Comparison of ENCODE assay signal across 23 cellular contexts in the genomic region with DNA sequence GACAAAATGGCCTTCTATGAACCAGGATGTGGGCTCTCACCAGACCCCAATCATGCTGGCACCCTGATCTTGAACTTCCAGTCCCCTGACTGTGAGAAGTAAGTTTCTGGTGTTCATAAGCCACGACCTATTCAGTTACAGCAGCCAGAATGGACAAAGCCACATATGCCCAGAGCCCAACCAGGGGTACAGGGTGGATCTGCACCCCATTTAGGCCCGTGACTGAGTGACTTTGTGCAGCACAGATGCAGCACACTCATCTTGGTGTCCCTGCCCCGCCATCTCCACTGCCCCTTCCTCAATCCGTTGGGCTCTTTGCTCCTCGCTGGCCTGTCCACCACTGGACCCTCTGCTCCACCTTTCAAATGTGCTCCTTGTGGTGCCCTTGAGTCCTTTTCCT.
"Had no signal": no experiment of that assay in that cellular context is flagged by ENCODE, and none has a peak within 500 bp of the region (broad histone marks: within the 10 kb centered on the region; RNA-seq: fewer than 3 reads in every experiment).

No MANE protein-coding gene starts in this region.

- H3K4me1 ChIP-seq: heart right ventricle, lower lobe of right lung, neural progenitor cell, right atrium auricular region, right lobe of liver, tibial nerve, uterus had no signal

- H3K36me3 ChIP-seq: heart right ventricle, lower lobe of right lung, neural progenitor cell, neutrophil, ovary, right atrium auricular region, right lobe of liver, tibial nerve, uterus had no signal

- H3K79me2 ChIP-seq: hepatocyte had no signal

- H3K27ac Mint-ChIP-seq: nephron; neural progenitor cell; progenitor cell of endocrine pancreas; stimulated activated effector memory CD8-positive, alpha-beta T cell treated with anti-CD3 and anti-CD28 coated beads, Interleukin-12 subunit alpha, Interleukin-12 subunit beta, amount 100 ng/mL, for 72 hours; stimulated activated naive CD8-positive, alpha-beta T cell treated with anti-CD3 and anti-CD28 coated beads, Interleukin-15, Interleukin-2, amounts not matched to agents 100 ng/mL and 50 ng/mL, for 24 hours; type B pancreatic cell had no signal

- H3K36me3 Mint-ChIP-seq: naive thymus-derived CD8-positive, alpha-beta T cell; stimulated activated effector memory CD8-positive, alpha-beta T cell treated with anti-CD3 and anti-CD28 coated beads, Interleukin-12 subunit alpha, Interleukin-12 subunit beta, amount 100 ng/mL, for 72 hours; type B pancreatic cell had no signal

- H3K9ac ChIP-seq: neural progenitor cell had no signal

- H3K4me1 Mint-ChIP-seq: naive thymus-derived CD8-positive, alpha-beta T cell; nephron; stimulated activated effector memory CD8-positive, alpha-beta T cell treated with anti-CD3 and anti-CD28 coated beads, Interleukin-12 subunit alpha, Interleukin-12 subunit beta, amount 100 ng/mL, for 72 hours had no signal

- H3K4me3 Mint-ChIP-seq: naive thymus-derived CD8-positive, alpha-beta T cell; nephron; neural progenitor cell; stimulated activated effector memory CD8-positive, alpha-beta T cell treated with anti-CD3 and anti-CD28 coated beads, Interleukin-12 subunit alpha, Interleukin-12 subunit beta, amount 100 ng/mL, for 72 hours; stimulated activated naive CD8-positive, alpha-beta T cell treated with anti-CD3 and anti-CD28 coated beads, Interleukin-15, Interleukin-2, amounts not matched to agents 100 ng/mL and 50 ng/mL, for 24 hours; type B pancreatic cell had no signal

- H3K9me3 ChIP-seq: heart right ventricle, lower lobe of right lung, neutrophil, ovary, right atrium auricular region, right lobe of liver, tibial nerve, uterus had no signal

- DNase-seq: heart right ventricle; lower lobe of right lung; mammary epithelial cell; mesenchymal stem cell; naive thymus-derived CD8-positive, alpha-beta T cell; occipital lobe; ovary; right lobe of liver; stimulated activated CD4-positive, alpha-beta T cell treated with anti-CD3 and anti-CD28 coated beads, Interleukin-1b, Interleukin-23, amount 100 ng/mL, for 48 hours; stimulated activated CD4-positive, alpha-beta T cell treated with anti-CD3 and anti-CD28 coated beads, Interleukin-2, amount 100 ng/mL, for 48 hours; stimulated activated naive CD4-positive, alpha-beta T cell; uterus had no signal

- ATAC-seq: heart right ventricle; lower lobe of right lung; naive thymus-derived CD8-positive, alpha-beta T cell; right lobe of liver; stimulated activated effector memory CD8-positive, alpha-beta T cell treated with anti-CD3 and anti-CD28 coated beads, Interleukin-12 subunit alpha, Interleukin-12 subunit beta, amount 100 ng/mL, for 72 hours had no signal

- H3K27me3 ChIP-seq: heart right ventricle, hepatocyte, neural progenitor cell, neutrophil, ovary, right atrium auricular region, right lobe of liver, tibial nerve, uterus had no signal

- H3K9me3 Mint-ChIP-seq: stimulated activated effector memory CD8-positive, alpha-beta T cell treated with anti-CD3 and anti-CD28 coated beads, Interleukin-12 subunit alpha, Interleukin-12 subunit beta, amount 100 ng/mL, for 72 hours; stimulated activated naive CD8-positive, alpha-beta T cell treated with anti-CD3 and anti-CD28 coated beads, Interleukin-15, Interleukin-2, amounts not matched to agents 100 ng/mL and 50 ng/mL, for 24 hours had no signal

- H3K4me3 ChIP-seq: heart right ventricle, hepatocyte, lower lobe of right lung, neural progenitor cell, ovary, right atrium auricular region, right lobe of liver, smooth muscle cell, tibial nerve, uterus had no signal

- H2AFZ ChIP-seq: hepatocyte had no signal

- H3K27me3 Mint-ChIP-seq: progenitor cell of endocrine pancreas, type B pancreatic cell had no signal

- H3K27ac ChIP-seq: heart right ventricle, hepatocyte, lower lobe of right lung, neural progenitor cell, neutrophil, ovary, right atrium auricular region, right lobe of liver, tibial nerve, uterus had no signal

- H3K4me2 ChIP-seq: hepatocyte, neural progenitor cell, smooth muscle cell had no signal
